8 cellular contexts compared by ENCODE assay signal in genomic region chr12:57726151-57726883, GRCh38. TPM values are rescaled to one million over a fixed set of nuclear protein-coding genes. Genes with fewer than 3 reads are reported as not detected.
DNase-seq lines count a peak whose midpoint lies in the region; ATAC-seq, FAIRE-seq and TF ChIP-seq lines count a peak whose summit lies in the region.

No MANE protein-coding gene starts in this region.

- H4K20me1 ChIP-seq in PC-9 (ENCODE audit: insufficient read depth): no peaks in the 10 kb centered on the region

- H3K36me3 ChIP-seq in HUES48 (ENCODE audit: control insufficient read depth, insufficient read depth, low read length) (no peaks in the 10 kb centered on the region), PC-9 (ENCODE audit: low read depth) (no peaks in the 10 kb centered on the region), kidney (ENCODE audit: control insufficient read depth in 1 of 2, insufficient read depth in 2 of 2, low read length in 2 of 2) (peaks cover 0 to 2% of the 10 kb centered on the region in 2 donors), spleen (peaks cover 0 to 67% (median 54%) of the 10 kb centered on the region in 6 donors)

- H3K27me3 Mint-ChIP-seq in chondrocyte (ENCODE audit: low read depth): peaks cover 3% of the 10 kb centered on the region

- no peaks in the 10 kb centered on the region for H3K9me3 Mint-ChIP-seq in chondrocyte (ENCODE audit: low read depth)

- ATAC-seq in HG02763 (IDR thresholded peaks at IDR 0.05; ENCODE audit: unreplicated experiment): no peak

- H3K27ac Mint-ChIP-seq in chondrocyte (ENCODE audit: unreplicated experiment): peak overlapping the region; percentile 93

- TSS peak; percentile 77 for BruUV-seq in PC-9 (replicated peaks; lab: Mats Ljungman, UMichigan)

- H3K9me2 ChIP-seq in PC-9 (ENCODE audit: insufficient read depth): no peaks in the 10 kb centered on the region

- no peak for FAIRE-seq in kidney (lab: Jason Lieb, UNC)

- no peaks in the 10 kb centered on the region for H3K79me2 ChIP-seq in PC-9 (ENCODE audit: low read depth)

- no peaks in the 10 kb centered on the region for H3K4me1 ChIP-seq in HUES48 (ENCODE audit: control insufficient read depth, insufficient read depth, low read length)
- H3K4me1 ChIP-seq in PC-9 (replicated peaks; ENCODE audit: insufficient read depth): no peaks in the 10 kb centered on the region
- peaks cover 0 to 12% of the 10 kb centered on the region in 2 donors for H3K4me1 ChIP-seq in kidney (ENCODE audit: control insufficient read depth in 1 of 2, insufficient read depth in 1 of 2, low read depth in 1 of 2, low read length in 2 of 2)
- H3K4me1 ChIP-seq in spleen: peaks cover 0 to 24% (median 7%) of the 10 kb centered on the region in 6 donors

- H3K27me3 ChIP-seq in HUES48 (ENCODE audit: control insufficient read depth, insufficient read depth, low read length) (peaks cover 72% of the 10 kb centered on the region), PC-9 (ENCODE audit: insufficient read depth, low read depth) (peaks cover 7% of the 10 kb centered on the region; the same call in 1 of the 2 replicates), spleen (replicated peaks in 1 of 7) (no peaks in the 10 kb centered on the region)

- peaks cover 13% of the 10 kb centered on the region for H3K4me1 Mint-ChIP-seq in chondrocyte (ENCODE audit: low read depth)

- H3K4me3 ChIP-seq in HUES48 (ENCODE audit: low read depth, low read length) (peak overlapping the region; percentile 66), PC-9 (peak overlapping the region; percentile 80), kidney (ENCODE audit: low read length in 2 of 2) (peak overlapping the region; percentile 46 to 69), spleen (peak overlapping the region; percentile 42 to 76 (median 48))

- peak overlapping the region; percentile 96 for H3K4me3 Mint-ChIP-seq in chondrocyte (ENCODE audit: unreplicated experiment)

- WGBS in spleen, 5 donors: 37 to 82% (median 66%) methylated on average over 50 to 79 of the region's 79 CpGs

- peaks cover 7% of the 10 kb centered on the region for H3K36me3 Mint-ChIP-seq in chondrocyte (ENCODE audit: low read depth)

- intact Hi-C loops in PC-9 (cut with micrococcal nuclease; ENCODE audit: unreplicated experiment) (loop anchor here (2.0 to 10.0 kb wide), 2 partner anchors 18 to 132 kb away; partner anchors contain the start of genes PIP4K2C and TSPAN31), kidney (cut with DNase I) (no loop called here), spleen (cut with DNase I; ENCODE audit: low total_unique reads) (no loop called here)

- H3K9me3 ChIP-seq in HUES48 (ENCODE audit: control insufficient read depth, insufficient read depth, low read length): no peaks in the 10 kb centered on the region
- H3K9me3 ChIP-seq in PC-9 (ENCODE audit: insufficient read depth, low read depth): no peaks in the 10 kb centered on the region
- no peaks in the 10 kb centered on the region for H3K9me3 ChIP-seq in kidney (ENCODE audit: control insufficient read depth in 1 of 2, low read length in 2 of 2)
- H3K9me3 ChIP-seq in spleen: no peaks in the 10 kb centered on the region

- CTCF ChIA-PET in PC-9 (lab: Charles Lee): interaction anchor here (0.6 to 1.0 kb wide), 5 partner anchors 18 to 1439 kb away, joined by 3 to 5 read pairs (median 3); no protein-coding TSS in a partner anchor

- peak; percentile 89 for TF ChIP-seq CTCF in PC-9 (conservative IDR thresholded peaks at IDR 0.05)
- TF ChIP-seq CTCF in chondrocyte (IDR thresholded peaks at IDR 0.05): peak; percentile 89
- TF ChIP-seq CTCF in kidney (IDR thresholded peaks at IDR 0.05; ENCODE audit: borderline replicate concordance, extremely low read depth, insufficient read depth): peak; percentile 27
- peak; percentile 24 to 71 (median 58) for TF ChIP-seq CTCF in spleen (IDR thresholded peaks at IDR 0.05 in 8 of 11, conservative IDR thresholded peaks at IDR 0.05 in 3 of 11)

- peak; percentile 65 for DNase-seq in DMS153 (lab: John Stamatoyannopoulos, UW)
- peak; percentile 58 to 85 for DNase-seq in PC-9
- DNase-seq in chondrocyte (ENCODE audit: low spot score): no peak
- peak; percentile 93 for DNase-seq in kidney
- DNase-seq in spleen: peak; percentile 87
- DNase-seq in stimulated activated CD4-positive, alpha-beta T cell treated with anti-CD3 and anti-CD28 coated beads, Interleukin-4, amount 100 ng/mL, for 1 hour: no peak

- H3F3A ChIP-seq in PC-9 (ENCODE audit: insufficient read depth, low read depth): no peaks in the 10 kb centered on the region

- H3K4me2 ChIP-seq in PC-9: peak overlapping the region; percentile 78

- POLR2A ChIA-PET in PC-9 (lab: Charles Lee; ENCODE audit: unreplicated experiment): interaction anchor here (0.5 to 0.7 kb wide), 6 partner anchors 10 to 215 kb away, joined by 3 to 13 read pairs (median 3); partner anchors contain the start of genes ATP23, CTDSP2 and TSPAN31

- H3K9ac ChIP-seq in HUES48 (ENCODE audit: low read depth, low read length) (no peak overlapping the region), kidney (ENCODE audit: low read length in 2 of 2) (peak overlapping the region in 1 of 2 donors; percentile 19)

- TF ChIP-seq POLR2A in spleen (IDR thresholded peaks at IDR 0.05): no peak

- peak overlapping the region; percentile 98 for H2AFZ ChIP-seq in PC-9

- no peak overlapping the region for H3K27ac ChIP-seq in HUES48 (ENCODE audit: low read depth, low read length)
- no peak overlapping the region for H3K27ac ChIP-seq in PC-9
- H3K27ac ChIP-seq in kidney (ENCODE audit: low read depth in 2 of 2, low read length in 2 of 2): no peak overlapping the region
- H3K27ac ChIP-seq in spleen: peak overlapping the region in 7 of 8 donors; percentile 22 to 79 (median 62)

RNA-seq across cellular contexts. Expression of gene AGAP2, which starts 12.2 kb away (rescaled TPM):
- total RNA-seq in PC-9 (2021) (0.40 and 0.50 TPM in 2 replicates), chondrocyte (1.9 to 3.1 TPM (median 1.9 TPM) in 3 replicates), kidney (3.7 TPM), spleen (10 to 100 TPM; 13.4 to 21.8 (median 19.5) TPM)
- polyA plus RNA-seq in kidney (ENCODE audit: insufficient read depth, low read depth, low replicate concordance) (0.13 TPM), spleen (1 to 10 TPM; 5.5 to 9.9 (median 6.6) TPM)

RNA-seq across cellular contexts. Expression of gene TSPAN31, which starts 18.5 kb away (rescaled TPM):
- total RNA-seq in PC-9 (2021): 18.2 and 22.5 TPM in 2 replicates
- 21.2 to 29.3 TPM (median 21.5 TPM) in 3 replicates for total RNA-seq in chondrocyte
- total RNA-seq in kidney: 53.3 TPM
- 60.1 TPM for polyA plus RNA-seq in kidney (ENCODE audit: insufficient read depth, low read depth, low replicate concordance)
- total RNA-seq in spleen: 10 to 100 TPM; 27.1 to 93.1 (median 33.4) TPM
- 10 to 100 TPM; 16.9 to 25.9 (median 25.3) TPM for polyA plus RNA-seq in spleen

RNA-seq across cellular contexts. Expression of gene CDK4, which starts 25.8 kb away (rescaled TPM):
- 156 and 194 TPM in 2 replicates for total RNA-seq in PC-9 (2021)
- total RNA-seq in chondrocyte: 136 to 140 TPM (median 139 TPM) in 3 replicates
- total RNA-seq in kidney: 69.1 TPM
- polyA plus RNA-seq in kidney (ENCODE audit: insufficient read depth, low read depth, low replicate concordance): 118 TPM
- total RNA-seq in spleen: 10 to 100 TPM; 34.3 to 77.8 (median 51.6) TPM
- 10 to 100 TPM; 36.2 to 72.0 (median 56.0) TPM for polyA plus RNA-seq in spleen

RNA-seq across cellular contexts. Expression of gene MARCHF9, which starts 28.6 kb away (rescaled TPM):
- 18.9 and 21.2 TPM in 2 replicates for total RNA-seq in PC-9 (2021)
- 17.3 to 22.1 TPM (median 21.8 TPM) in 3 replicates for total RNA-seq in chondrocyte
- total RNA-seq in kidney: 22.9 TPM
- polyA plus RNA-seq in kidney (ENCODE audit: insufficient read depth, low read depth, low replicate concordance): 38.4 TPM
- total RNA-seq in spleen: 10 to 100 TPM; 17.2 to 36.8 (median 23.0) TPM
- polyA plus RNA-seq in spleen: 10 to 100 TPM; 29.0 to 49.0 (median 33.0) TPM

RNA-seq across cellular contexts. Expression of gene OS9, which starts 32.4 kb away (rescaled TPM):
- total RNA-seq in PC-9 (2021) (96.7 and 108 TPM in 2 replicates), chondrocyte (284 to 337 TPM (median 290 TPM) in 3 replicates), kidney (325 TPM), spleen (100 to 1,000 TPM; 227 to 323 (median 256) TPM)
- polyA plus RNA-seq in kidney (ENCODE audit: insufficient read depth, low read depth, low replicate concordance) (256 TPM), spleen (100 to 1,000 TPM in 2 of 3 donors, 10 to 100 TPM in 1; 94.9 to 161 (median 130) TPM)

Comparison
In these comparisons a context has a peak if more than half of its experiments do, and no peak if none do; other contexts are left out.
1. DNase-seq: peak in DMS153 (single experiment), PC-9 (2 of 2), kidney (single experiment) and spleen (single experiment); none in chondrocyte (single experiment) and stimulated activated CD4-positive, alpha-beta T cell treated with anti-CD3 and anti-CD28 coated beads, Interleukin-4, amount 100 ng/mL, for 1 hour (single experiment).
2. H3K27ac ChIP-seq: peak in spleen (7 of 8); none in HUES48 (single experiment), PC-9 (single experiment) and kidney (0 of 2).
3. CTCF ChIP-seq: peak in every context shown above with its lines; median percentile 89 in PC-9; 89 in chondrocyte; 58 in spleen; 27 in kidney.
4. Peak in every context shown above with its lines, with median percentiles within 50 percentile points of each other: H3K4me3 ChIP-seq.